Comparison of ENCODE assay signal across 9 cellular contexts in the genomic region with DNA sequence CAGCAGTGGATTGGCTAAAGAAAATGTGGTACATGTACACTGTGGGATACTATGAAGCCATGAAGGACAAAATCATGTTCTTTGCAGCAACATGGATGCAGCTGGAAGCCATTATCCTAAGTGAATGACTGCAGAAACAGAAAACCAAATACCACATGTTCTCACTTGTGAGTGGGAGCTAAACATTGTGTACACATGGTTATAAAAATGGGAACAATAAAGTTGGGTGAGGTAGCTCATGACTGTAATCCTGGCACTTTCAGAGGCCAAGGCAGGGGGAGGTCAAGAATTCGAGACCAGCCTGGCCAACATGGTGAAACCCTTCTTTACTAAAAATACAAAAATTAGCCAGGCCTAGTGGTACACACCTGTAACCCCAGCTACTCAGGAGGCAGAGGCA. TPM values are rescaled to one million over a fixed set of nuclear protein-coding genes. Genes with fewer than 3 reads are reported as not detected.
"Had no signal": no experiment of that assay in that cellular context is flagged by ENCODE, and none has a peak within 500 bp of the region (broad histone marks: within the 10 kb centered on the region; RNA-seq: fewer than 3 reads in every experiment).

No MANE protein-coding gene starts in this region.

- H3K36me3 ChIP-seq: HAP-1 had no signal

- DNase-seq: GM23248, GOT3, H7 had no signal

- H3K9ac ChIP-seq: GM23248 had no signal

- H3K9me3 ChIP-seq: HAP-1 had no signal

- H2AFZ ChIP-seq: GM23248 had no signal

- H3K4me3 ChIP-seq: GM23248, HAP-1, K562 had no signal

- ATAC-seq: HCT116, HepG2, K562 had no signal

- H3K27ac ChIP-seq: GM23248, HL-60 had no signal

RNA-seq across cellular contexts. Expression of gene OR4F6, which starts 3.6 kb away (rescaled TPM):
- total RNA-seq: GM23248, H4, H7, HepG2, K562 had no signal
- polyA plus RNA-seq: GM23248, HepG2, K562 had no signal

RNA-seq across cellular contexts. Expression of gene OR4F15, which starts 12.3 kb away (rescaled TPM):
- total RNA-seq: GM23248, H4, H7, HepG2, K562 had no signal
- polyA plus RNA-seq: GM23248, HepG2, K562 had no signal
